Comparison of ENCODE assay signal across 8 cellular contexts in genomic region chr1:107139833-107140702, GRCh38. TPM values are rescaled to one million over a fixed set of nuclear protein-coding genes. Genes with fewer than 3 reads are reported as not detected.
A peak's percentile ranks its signal among the peaks of the same experiment; 100 is the strongest.
DNase-seq lines count a peak whose midpoint lies in the region; ATAC-seq and TF ChIP-seq lines count a peak whose summit lies in the region.

No MANE protein-coding gene starts in this region.

- DNase-seq in DMS79 treated with DMSO at 0.1 percent for 48 hours (lab: John Stamatoyannopoulos, UW) (peak; percentile 58), RPMI8226 (peak; percentile 58), dedifferentiated amniotic fluid mesenchymal stem cell (ENCODE audit: extremely low spot score) (peak; percentile 20), stromal cell of bone marrow (ENCODE audit: low read depth) (peak; percentile 57), NCI-H774 (lab: John Stamatoyannopoulos, UW) (no peak)

- H3K9ac ChIP-seq in liver (ENCODE audit: low read depth in 1 of 2, low read length in 2 of 2), result no peak overlapping the region

- no peaks in the 10 kb centered on the region for H3K9me3 ChIP-seq in liver (ENCODE audit: control insufficient read depth in 4 of 4, low read length in 3 of 4)

- no peaks in the 10 kb centered on the region for H3K36me3 ChIP-seq in liver (ENCODE audit: control insufficient read depth in 4 of 4, insufficient read depth in 3 of 4, low read depth in 1 of 4, low read length in 3 of 4)

- WGBS in liver, result 1% methylated on average over 53 of the region's 53 CpGs

- TF ChIP-seq CTCF in liver (IDR thresholded peaks at IDR 0.05; ENCODE audit: low read depth, low read length, missing input control), result no peak

- H3K27me3 ChIP-seq in liver (ENCODE audit: control insufficient read depth in 4 of 4, insufficient read depth in 4 of 4, low read length in 3 of 4), result peaks cover 0 to 16% (median 4%) of the 10 kb centered on the region in 4 donors

- peak overlapping the region in 2 of 3 donors; percentile 18 to 63 for H3K4me3 ChIP-seq in liver (ENCODE audit: low read depth in 1 of 3, low read length in 3 of 3)

- H3K4me1 ChIP-seq in liver (ENCODE audit: control insufficient read depth in 4 of 4, insufficient read depth in 4 of 4, low read length in 3 of 4), result peaks cover 15 to 25% (median 19%) of the 10 kb centered on the region in 4 donors

- H3K27ac ChIP-seq in liver (ENCODE audit: low read depth in 1 of 2, low read length in 2 of 2), result no peak overlapping the region

- TF ChIP-seq RAD21 in liver (IDR thresholded peaks at IDR 0.05), result no peak

- ATAC-seq in GM21723 (IDR thresholded peaks at IDR 0.05; ENCODE audit: unreplicated experiment) (peak; percentile 51), HG02588 (IDR thresholded peaks at IDR 0.05; ENCODE audit: unreplicated experiment) (no peak)

TF ChIP-seq in liver, 16 proteins besides CTCF, POLR2A, EP300 and RAD21:
- TF ChIP-seq SP1 (IDR thresholded peaks at IDR 0.05), result no peak
- no peak for TF ChIP-seq RXRA (IDR thresholded peaks at IDR 0.05)
- no peak for TF ChIP-seq FOXA2 (IDR thresholded peaks at IDR 0.05)
- no peak for TF ChIP-seq YY1 (IDR thresholded peaks at IDR 0.05)
- TF ChIP-seq TAF1 (conservative IDR thresholded peaks at IDR 0.05), result no peak
- TF ChIP-seq MAX (IDR thresholded peaks at IDR 0.05), result no peak
- TF ChIP-seq NR2F2 (IDR thresholded peaks at IDR 0.05), result no peak
- TF ChIP-seq JUND (IDR thresholded peaks at IDR 0.05), result no peak
- TF ChIP-seq FOXA1 (IDR thresholded peaks at IDR 0.05), result no peak
- TF ChIP-seq EGR1 (IDR thresholded peaks at IDR 0.05; ENCODE audit: low read depth in 2 of 2), result no peak
- TF ChIP-seq HNF4A (conservative IDR thresholded peaks at IDR 0.05), result no peak
- TF ChIP-seq, protein P1, sequence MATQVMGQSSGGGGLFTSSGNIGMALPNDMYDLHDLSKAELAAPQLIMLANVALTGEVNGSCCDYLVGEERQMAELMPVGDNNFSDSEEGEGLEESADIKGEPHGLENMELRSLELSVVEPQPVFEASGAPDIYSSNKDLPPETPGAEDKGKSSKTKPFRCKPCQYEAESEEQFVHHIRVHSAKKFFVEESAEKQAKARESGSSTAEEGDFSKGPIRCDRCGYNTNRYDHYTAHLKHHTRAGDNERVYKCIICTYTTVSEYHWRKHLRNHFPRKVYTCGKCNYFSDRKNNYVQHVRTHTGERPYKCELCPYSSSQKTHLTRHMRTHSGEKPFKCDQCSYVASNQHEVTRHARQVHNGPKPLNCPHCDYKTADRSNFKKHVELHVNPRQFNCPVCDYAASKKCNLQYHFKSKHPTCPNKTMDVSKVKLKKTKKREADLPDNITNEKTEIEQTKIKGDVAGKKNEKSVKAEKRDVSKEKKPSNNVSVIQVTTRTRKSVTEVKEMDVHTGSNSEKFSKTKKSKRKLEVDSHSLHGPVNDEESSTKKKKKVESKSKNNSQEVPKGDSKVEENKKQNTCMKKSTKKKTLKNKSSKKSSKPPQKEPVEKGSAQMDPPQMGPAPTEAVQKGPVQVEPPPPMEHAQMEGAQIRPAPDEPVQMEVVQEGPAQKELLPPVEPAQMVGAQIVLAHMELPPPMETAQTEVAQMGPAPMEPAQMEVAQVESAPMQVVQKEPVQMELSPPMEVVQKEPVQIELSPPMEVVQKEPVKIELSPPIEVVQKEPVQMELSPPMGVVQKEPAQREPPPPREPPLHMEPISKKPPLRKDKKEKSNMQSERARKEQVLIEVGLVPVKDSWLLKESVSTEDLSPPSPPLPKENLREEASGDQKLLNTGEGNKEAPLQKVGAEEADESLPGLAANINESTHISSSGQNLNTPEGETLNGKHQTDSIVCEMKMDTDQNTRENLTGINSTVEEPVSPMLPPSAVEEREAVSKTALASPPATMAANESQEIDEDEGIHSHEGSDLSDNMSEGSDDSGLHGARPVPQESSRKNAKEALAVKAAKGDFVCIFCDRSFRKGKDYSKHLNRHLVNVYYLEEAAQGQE (IDR thresholded peaks at IDR 0.05), result no peak
- TF ChIP-seq ZBTB33 (IDR thresholded peaks at IDR 0.05), result no peak
- TF ChIP-seq HNF4G (IDR thresholded peaks at IDR 0.05), result no peak

RNA-seq across cellular contexts. Expression of gene NTNG1, which starts 0.8 kb away (rescaled TPM):
- under 1 TPM; under 0.01 TPM for total RNA-seq in liver
- not detected for polyA plus RNA-seq in liver
